29 cellular contexts compared by ENCODE assay signal in the genomic region with DNA sequence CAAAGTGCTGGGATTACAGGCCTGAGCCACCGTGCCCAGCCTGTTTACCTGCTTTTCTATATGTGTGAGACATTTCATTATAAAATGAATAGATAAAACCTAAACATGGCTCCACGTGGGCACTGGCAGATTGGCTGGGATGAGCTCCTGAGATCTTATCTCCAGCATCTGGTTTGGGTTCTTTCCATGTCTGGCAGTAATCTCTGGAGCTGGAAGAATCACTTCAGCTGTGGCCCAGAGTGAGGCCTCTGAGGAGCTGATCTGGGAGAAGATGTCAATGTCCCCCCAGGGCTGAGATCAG. TPM values are rescaled to one million over a fixed set of nuclear protein-coding genes. Genes with fewer than 3 reads are reported as not detected.
DNase-seq lines count a peak whose midpoint lies in the region; ATAC-seq and TF ChIP-seq lines count a peak whose summit lies in the region.
"Had no signal": no experiment of that assay in that cellular context is flagged by ENCODE, and none has a peak within 500 bp of the region (broad histone marks: within the 10 kb centered on the region; RNA-seq: fewer than 3 reads in every experiment).

No MANE protein-coding gene starts in this region.

- no peaks in the 10 kb centered on the region for H3K36me3 Mint-ChIP-seq in chondrocyte (ENCODE audit: low read depth)
- H3K36me3 Mint-ChIP-seq: activated naive CD8-positive, alpha-beta T cell treated with anti-CD3 and anti-CD28 coated beads for 36 hours; natural killer cell had no signal

- intact Hi-C loops in left cardiac atrium (cut with DNase I), result no loop called here

- H3K4me3 ChIP-seq in cardiac muscle cell (no peak overlapping the region), parathyroid adenoma (ENCODE audit: low read depth, low read length) (peak overlapping the region; percentile 4)
- H3K4me3 ChIP-seq: GM12878, heart right ventricle had no signal

- no peak for TF ChIP-seq CTCF in cardiac muscle cell (IDR thresholded peaks at IDR 0.05; ENCODE audit: low read depth, low read length)
- TF ChIP-seq CTCF in parathyroid adenoma (IDR thresholded peaks at IDR 0.05), result no peak
- no peak for TF ChIP-seq CTCF in chondrocyte (IDR thresholded peaks at IDR 0.05)

- H3K4me1 Mint-ChIP-seq in chondrocyte (ENCODE audit: low read depth), result no peaks in the 10 kb centered on the region
- H3K4me1 Mint-ChIP-seq: activated naive CD8-positive, alpha-beta T cell treated with anti-CD3 and anti-CD28 coated beads for 36 hours; activated T-helper 17 cell treated with anti-CD3 and anti-CD28 coated beads, Interleukin-2, amount 50 U/mL, for 72 hours; natural killer cell had no signal

- H3K27me3 ChIP-seq in cardiac muscle cell (no peaks in the 10 kb centered on the region), parathyroid adenoma (ENCODE audit: control insufficient read depth, insufficient read depth, low read length) (no peaks in the 10 kb centered on the region)

- ATAC-seq in left cardiac atrium (no peak), HG02571 (IDR thresholded peaks at IDR 0.05; ENCODE audit: unreplicated experiment) (no peak)
- ATAC-seq: activated T-helper 17 cell treated with anti-CD3 and anti-CD28 coated beads, Interleukin-2, amount 50 U/mL, for 72 hours; GM12878; heart right ventricle; natural killer cell had no signal

- peaks cover 12% of the 10 kb centered on the region for H3K4me1 ChIP-seq in cardiac muscle cell (ENCODE audit: low read depth)
- peaks cover 39% of the 10 kb centered on the region for H3K4me1 ChIP-seq in parathyroid adenoma
- H3K4me1 ChIP-seq: Caco-2, heart right ventricle had no signal

- H3K27ac Mint-ChIP-seq in chondrocyte (ENCODE audit: unreplicated experiment), result no peak overlapping the region
- H3K27ac Mint-ChIP-seq: activated naive CD8-positive, alpha-beta T cell treated with anti-CD3 and anti-CD28 coated beads for 36 hours; activated T-helper 17 cell treated with anti-CD3 and anti-CD28 coated beads, Interleukin-2, amount 50 U/mL, for 72 hours; natural killer cell had no signal

- H3K79me2 ChIP-seq in parathyroid adenoma, result no peaks in the 10 kb centered on the region

- peaks cover 8% of the 10 kb centered on the region for H3K27me3 Mint-ChIP-seq in chondrocyte (ENCODE audit: low read depth)

- no peaks in the 10 kb centered on the region for H3K36me3 ChIP-seq in cardiac muscle cell
- no peaks in the 10 kb centered on the region for H3K36me3 ChIP-seq in parathyroid adenoma (ENCODE audit: control insufficient read depth, insufficient read depth, low read length)
- H3K36me3 ChIP-seq: heart right ventricle, WERI-Rb-1 had no signal

- H3K9me3 ChIP-seq in cardiac muscle cell (ENCODE audit: low read depth) (no peaks in the 10 kb centered on the region), parathyroid adenoma (ENCODE audit: control insufficient read depth, low read length) (no peaks in the 10 kb centered on the region)

- peak overlapping the region; percentile 49 for H3K9ac ChIP-seq in parathyroid adenoma

- peaks cover 9% of the 10 kb centered on the region for H3K9me3 Mint-ChIP-seq in chondrocyte (ENCODE audit: low read depth)
- H3K9me3 Mint-ChIP-seq: activated naive CD8-positive, alpha-beta T cell treated with anti-CD3 and anti-CD28 coated beads for 36 hours; natural killer cell had no signal

- peak overlapping the region; percentile 56 for H2AFZ ChIP-seq in parathyroid adenoma

- H3K27ac ChIP-seq in cardiac muscle cell, result peak overlapping the region; percentile 100
- H3K27ac ChIP-seq in parathyroid adenoma, result peak overlapping the region; percentile 100
- H3K27ac ChIP-seq: heart right ventricle, HL-60, WERI-Rb-1 had no signal

- no peak overlapping the region for H3K4me3 Mint-ChIP-seq in chondrocyte (ENCODE audit: unreplicated experiment)
- H3K4me3 Mint-ChIP-seq: activated naive CD8-positive, alpha-beta T cell treated with anti-CD3 and anti-CD28 coated beads for 36 hours; activated T-helper 17 cell treated with anti-CD3 and anti-CD28 coated beads, Interleukin-2, amount 50 U/mL, for 72 hours; natural killer cell had no signal

- H3K4me2 ChIP-seq in parathyroid adenoma (ENCODE audit: low read length), result peak overlapping the region; percentile 48

- DNase-seq in cardiac muscle cell (ENCODE audit: low read depth in 1 of 2, low spot score in 1 of 2) (no peak), left cardiac atrium (no peak), islet precursor cell (peak; percentile 92), retina (no peak), chondrocyte (ENCODE audit: low spot score) (no peak), kidney glomerular epithelial cell (lab: John Stamatoyannopoulos, UW) (no peak)
- DNase-seq: activated CD4-positive, alpha-beta T cell treated with anti-CD3 and anti-CD28 coated beads, Interleukin-2, amount 50 U/mL, for 4 hours; activated naive CD8-positive, alpha-beta T cell treated with anti-CD3 and anti-CD28 coated beads for 36 hours; cerebellar nuclear complex; effector CD4-positive, alpha-beta T cell; heart right ventricle; natural killer cell; NCI-H1048; NCI-H187; NCI-H69; T-helper 9 cell; WERI-Rb-1 had no signal

RNA-seq across cellular contexts. Expression of a gene that starts 5.5 kb away (rescaled TPM):
- total RNA-seq in cardiac muscle cell, result not detected in 2 replicates
- polyA plus RNA-seq in cardiac muscle cell, result 0.09 and 0.34 TPM in 2 replicates
- total RNA-seq in left cardiac atrium, result not detected
- not detected in 3 replicates for total RNA-seq in chondrocyte
- total RNA-seq: A673; activated naive CD8-positive, alpha-beta T cell treated with anti-CD3 and anti-CD28 coated beads for 36 hours; activated T-helper 17 cell treated with anti-CD3 and anti-CD28 coated beads, Interleukin-2, amount 50 U/mL, for 72 hours; Daoy; heart right ventricle; natural killer cell had no signal
- polyA plus RNA-seq: BJ, GM12878, heart right ventricle had no signal

RNA-seq across cellular contexts. Expression of a gene that starts 32.5 kb away (rescaled TPM):
- total RNA-seq in cardiac muscle cell (not detected in 2 replicates), left cardiac atrium (not detected), chondrocyte (not detected in 3 replicates)
- not detected in 2 replicates for polyA plus RNA-seq in cardiac muscle cell
- total RNA-seq: A673; activated naive CD8-positive, alpha-beta T cell treated with anti-CD3 and anti-CD28 coated beads for 36 hours; activated T-helper 17 cell treated with anti-CD3 and anti-CD28 coated beads, Interleukin-2, amount 50 U/mL, for 72 hours; Caco-2; Daoy; GM12878; heart right ventricle; left lobe of liver; natural killer cell; urinary bladder had no signal
- polyA plus RNA-seq: BJ, esophagus, GM12878, heart right ventricle, urinary bladder had no signal
